15 cellular contexts compared by ENCODE assay signal in genomic region chr4:73668806-73669205, GRCh38. TPM values are rescaled to one million over a fixed set of nuclear protein-coding genes. Genes with fewer than 3 reads are reported as not detected.
DNase-seq lines count a peak whose midpoint lies in the region; ATAC-seq, FAIRE-seq and TF ChIP-seq lines count a peak whose summit lies in the region.
"Had no signal": no experiment of that assay in that cellular context is flagged by ENCODE, and none has a peak within 500 bp of the region (broad histone marks: within the 10 kb centered on the region; RNA-seq: fewer than 3 reads in every experiment).

No MANE protein-coding gene starts in this region.

- H3K36me3 ChIP-seq in Panc1 (ENCODE audit: control insufficient read depth, insufficient read depth, low read length): no peaks in the 10 kb centered on the region
- H3K36me3 ChIP-seq: right lobe of liver, upper lobe of left lung had no signal

- TF ChIP-seq CTCF in Panc1 (IDR thresholded peaks at IDR 0.05): no peak

- intact Hi-C loops in Panc1 (cut with micrococcal nuclease; ENCODE audit: unreplicated experiment): no loop called here

- no peak for FAIRE-seq in urothelium cell line (lab: Jason Lieb, UNC)
- FAIRE-seq: A204.1 had no signal

- no TSS peak for BruUV-seq in Panc1 (replicated peaks; lab: Mats Ljungman, UMichigan)

- in situ Hi-C loops in Panc1 (cut with HindIII; ENCODE audit: low pct_unique_long_range_greater_than_20kb, low sequenced_read_pairs): no loop called here

- no peak overlapping the region for H3K4me3 ChIP-seq in Panc1 (ENCODE audit: low read depth in 2 of 2, low read length in 2 of 2)
- H3K4me3 ChIP-seq: right lobe of liver, upper lobe of left lung had no signal

- no peaks in the 10 kb centered on the region for H3K27me3 ChIP-seq in Panc1 (ENCODE audit: control insufficient read depth, insufficient read depth, low read length)
- H3K27me3 ChIP-seq: right lobe of liver, upper lobe of left lung had no signal

- H3K9me3 ChIP-seq in Panc1 (ENCODE audit: control insufficient read depth, insufficient read depth, low read depth, low read length): no peaks in the 10 kb centered on the region
- H3K9me3 ChIP-seq: right lobe of liver, upper lobe of left lung had no signal

- no peak for ATAC-seq in Panc1
- ATAC-seq in HG02588 (IDR thresholded peaks at IDR 0.05; ENCODE audit: unreplicated experiment): no peak
- ATAC-seq: esophagus mucosa, HCT116, right lobe of liver had no signal

- no peaks in the 10 kb centered on the region for H3K4me1 ChIP-seq in Panc1 (ENCODE audit: control insufficient read depth, insufficient read depth, low read length)
- H3K4me1 ChIP-seq: right lobe of liver had no signal

- peak; percentile 47 for DNase-seq in NCI-H345 (lab: John Stamatoyannopoulos, UW)
- DNase-seq in NCI-H345 treated with DMSO at 0.1 percent for 48 hours (lab: John Stamatoyannopoulos, UW; ENCODE audit: unreplicated experiment): no peak
- DNase-seq in Panc1 (ENCODE audit: low read depth, low spot score): no peak
- peak; percentile 70 for DNase-seq in islet precursor cell
- peak; percentile 23 for DNase-seq in urothelium cell line (ENCODE audit: low spot score)
- DNase-seq in NCI-H2029 (lab: John Stamatoyannopoulos, UW): no peak
- no peak for DNase-seq in GM19240 (ENCODE audit: insufficient read length, low spot score)
- DNase-seq: activated CD4-positive, alpha-beta T cell treated with anti-CD3 and anti-CD28 coated beads, Interleukin-2, amount 50 U/mL, for 1 hour; activated effector memory CD4-positive, alpha-beta T cell treated with Interleukin-2 at 50 U/mL for 16 hours; right lobe of liver; upper lobe of left lung had no signal

- POLR2A ChIA-PET in Panc1 (lab: Charles Lee): no interaction called here

- H3K27ac ChIP-seq in Panc1 (ENCODE audit: low read length): peak overlapping the region; percentile 68
- H3K27ac ChIP-seq: right lobe of liver, upper lobe of left lung had no signal

- CTCF ChIA-PET in Panc1 (lab: Charles Lee): interaction anchor here (0.8 kb wide), 1 partner anchor 250 kb away, joined by 16 read pairs; no protein-coding TSS in a partner anchor

RNA-seq across cellular contexts. Expression of gene RASSF6, which starts 48.6 kb away (rescaled TPM):
- total RNA-seq in Panc1 (2021; ENCODE audit: unreplicated experiment): 0.15 TPM
- 0.05 TPM for polyA plus RNA-seq in Panc1 (2012; ENCODE audit: insufficient read length)

Comparison
In these comparisons a context has a peak if more than half of its experiments do, and no peak if none do; other contexts are left out.
1. DNase-seq: peak in NCI-H345 (single experiment), islet precursor cell (single experiment) and urothelium cell line (single experiment); none in NCI-H345 treated with DMSO at 0.1 percent for 48 hours (single experiment), Panc1 (single experiment), NCI-H2029 (single experiment) and GM19240 (single experiment).